In genomic region chr11:77416357-77416756, GRCh38 we compare ENCODE assay signal across 18 cellular contexts. TPM values are rescaled to one million over a fixed set of nuclear protein-coding genes. Genes with fewer than 3 reads are reported as not detected.
A peak's percentile ranks its signal among the peaks of the same experiment; 100 is the strongest.
DNase-seq lines count a peak whose midpoint lies in the region; ATAC-seq, FAIRE-seq and TF ChIP-seq lines count a peak whose summit lies in the region.
"Had no signal": no experiment of that assay in that cellular context is flagged by ENCODE, and none has a peak within 500 bp of the region (broad histone marks: within the 10 kb centered on the region; RNA-seq: fewer than 3 reads in every experiment).

No MANE protein-coding gene starts in this region.

- H3K4me3 ChIP-seq in HEK293 (ENCODE audit: low read depth, low read length) (no peak overlapping the region), thymus (ENCODE audit: low read length) (no peak overlapping the region)

- FAIRE-seq in GM19239 (lab: Jason Lieb, UNC): no peak
- FAIRE-seq: GM12892, H54 had no signal

- CTCF ChIA-PET in HEK293 (lab: Yijun Ruan, JAX): interaction anchor here (0.6 kb wide), 1 partner anchor 132 kb away, joined by 4 read pairs; no protein-coding TSS in a partner anchor

- H3K27me3 ChIP-seq in thymus (ENCODE audit: control insufficient read depth, insufficient read depth): no peaks in the 10 kb centered on the region

- H3K4me1 ChIP-seq in HEK293 (ENCODE audit: control insufficient read depth, insufficient read depth, low read length): 0 out of 2 replicates have a peak, but pooled peaks cover 2% of the 10 kb centered on the region
- peaks cover 4% of the 10 kb centered on the region for H3K4me1 ChIP-seq in thymus (ENCODE audit: control insufficient read depth, insufficient read depth, low read length)

- no peaks in the 10 kb centered on the region for H3K36me3 ChIP-seq in HEK293 (ENCODE audit: control insufficient read depth in 2 of 2, insufficient read depth in 1 of 2, low read length in 2 of 2)
- no peaks in the 10 kb centered on the region for H3K36me3 ChIP-seq in thymus (ENCODE audit: control insufficient read depth, insufficient read depth)

- H3K9me3 ChIP-seq in HEK293 (ENCODE audit: control insufficient read depth, insufficient read depth, low read depth, low read length) (no peaks in the 10 kb centered on the region), thymus (ENCODE audit: control insufficient read depth) (no peaks in the 10 kb centered on the region)

- DNase-seq in ELR (ENCODE audit: low read depth) (peak; percentile 19), NCI-H69 (lab: John Stamatoyannopoulos, UW) (peak; percentile 62), GM19239 (ENCODE audit: insufficient read length, low spot score) (no peak), SHP77 treated with DMSO at 0.1 percent for 48 hours (lab: John Stamatoyannopoulos, UW) (no peak)
- no peak for DNase-seq in effector CD8-positive, alpha-beta T cell (lab: John Stamatoyannopoulos, UW)
- DNase-seq: C1 segment of cervical spinal cord; Calu3; CD4-positive, alpha-beta memory T cell; COR-L47; DMS53; DMS79 treated with DMSO at 0.1 percent for 48 hours; GF-D8; GOT3 had no signal

- no peak for TF ChIP-seq CTCF in HEK293 (tag by site-specific recombination; IDR thresholded peaks at IDR 0.05)

- ATAC-seq in HG03280 (IDR thresholded peaks at IDR 0.05; ENCODE audit: unreplicated experiment): no peak

- H3K27ac ChIP-seq in HEK293 (ENCODE audit: extremely low read depth, low read depth, low read length) (no peak overlapping the region), thymus (ENCODE audit: low read depth) (peak overlapping the region; percentile 21)

- POLR2A ChIA-PET in HEK293 (lab: Yijun Ruan, JAX): no interaction called here

- WGBS in thymus: 97% methylated on average over 3 of the region's 3 CpGs

TF ChIP-seq in HEK293, 187 proteins besides CTCF, POLR2A, EP300 and RAD21:
- TF ChIP-seq, protein P1, sequence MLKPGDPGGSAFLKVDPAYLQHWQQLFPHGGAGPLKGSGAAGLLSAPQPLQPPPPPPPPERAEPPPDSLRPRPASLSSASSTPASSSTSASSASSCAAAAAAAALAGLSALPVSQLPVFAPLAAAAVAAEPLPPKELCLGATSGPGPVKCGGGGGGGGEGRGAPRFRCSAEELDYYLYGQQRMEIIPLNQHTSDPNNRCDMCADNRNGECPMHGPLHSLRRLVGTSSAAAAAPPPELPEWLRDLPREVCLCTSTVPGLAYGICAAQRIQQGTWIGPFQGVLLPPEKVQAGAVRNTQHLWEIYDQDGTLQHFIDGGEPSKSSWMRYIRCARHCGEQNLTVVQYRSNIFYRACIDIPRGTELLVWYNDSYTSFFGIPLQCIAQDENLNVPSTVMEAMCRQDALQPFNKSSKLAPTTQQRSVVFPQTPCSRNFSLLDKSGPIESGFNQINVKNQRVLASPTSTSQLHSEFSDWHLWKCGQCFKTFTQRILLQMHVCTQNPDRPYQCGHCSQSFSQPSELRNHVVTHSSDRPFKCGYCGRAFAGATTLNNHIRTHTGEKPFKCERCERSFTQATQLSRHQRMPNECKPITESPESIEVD (tag by site-specific recombination; IDR thresholded peaks at IDR 0.05): peak; percentile 61; the same call in 1 of the 2 replicates
- TF ChIP-seq ZNF768 (tag by site-specific recombination; IDR thresholded peaks at IDR 0.05) (no peak), ZNF132 (tag by site-specific recombination; IDR thresholded peaks at IDR 0.05; ENCODE audit: borderline replicate concordance) (no peak), KLF1 (tag by site-specific recombination; IDR thresholded peaks at IDR 0.05) (no peak), WT1 (tag by site-specific recombination; IDR thresholded peaks at IDR 0.05) (peak; percentile 84), KLF8 (tag by site-specific recombination; IDR thresholded peaks at IDR 0.05) (0 out of 2 replicates have a peak, but pooled peaks have one; percentile 38), ZIC2 (tag by site-specific recombination; IDR thresholded peaks at IDR 0.05) (no peak), SALL2 (tag by site-specific recombination; IDR thresholded peaks at IDR 0.05; ENCODE audit: borderline replicate concordance) (no peak), SP7 (tag by site-specific recombination; IDR thresholded peaks at IDR 0.05) (0 out of 2 replicates have a peak, but pooled peaks have one; percentile 35), OSR2 (tag by site-specific recombination; IDR thresholded peaks at IDR 0.05) (peak; percentile 33; the same call in 1 of the 2 replicates), ZNF324 (tag by site-specific recombination; IDR thresholded peaks at IDR 0.05) (no peak), FEZF1 (tag by site-specific recombination; IDR thresholded peaks at IDR 0.05) (peak; percentile 39; the same call in 1 of the 2 replicates), KLF10 (tag by site-specific recombination; IDR thresholded peaks at IDR 0.05) (0 out of 2 replicates have a peak, but pooled peaks have one; percentile 26)

RNA-seq across cellular contexts. Expression of gene PAK1, which starts 57.5 kb away (rescaled TPM):
- polyA plus RNA-seq in thymus: 27.7 TPM

Comparison
In these comparisons a context has a peak if more than half of its experiments do, and no peak if none do; other contexts are left out.
1. DNase-seq: peak in ELR (single experiment) and NCI-H69 (single experiment); none in GM19239 (single experiment), effector CD8-positive, alpha-beta T cell (single experiment) and SHP77 treated with DMSO at 0.1 percent for 48 hours (single experiment).